ENCODE assay signal across 16 cellular contexts in genomic region chr12:94180558-94181296, GRCh38. TPM values are rescaled to one million over a fixed set of nuclear protein-coding genes. Genes with fewer than 3 reads are reported as not detected.
A peak's percentile ranks its signal among the peaks of the same experiment; 100 is the strongest.
DNase-seq lines count a peak whose midpoint lies in the region; ATAC-seq, FAIRE-seq and TF ChIP-seq lines count a peak whose summit lies in the region.
"Had no signal": no experiment of that assay in that cellular context is flagged by ENCODE, and none has a peak within 500 bp of the region (broad histone marks: within the 10 kb centered on the region; RNA-seq: fewer than 3 reads in every experiment).

No MANE protein-coding gene starts in this region.

- H3K36me3 ChIP-seq in bronchial epithelial cell (ENCODE audit: control insufficient read depth, insufficient read depth, low read length) (no peaks in the 10 kb centered on the region), upper lobe of right lung (no peaks in the 10 kb centered on the region), WERI-Rb-1 (no peaks in the 10 kb centered on the region)
- H3K36me3 ChIP-seq: ovary, Peyer's patch had no signal

- no peaks in the 10 kb centered on the region for H3K9me3 Mint-ChIP-seq in activated T-cell treated with anti-CD3 and anti-CD28 coated beads, Interleukin-2, amount 50 U/mL, for 24 hours

- H3K9me3 ChIP-seq in upper lobe of right lung (no peaks in the 10 kb centered on the region), WERI-Rb-1 (ENCODE audit: severe bottlenecking) (no peaks in the 10 kb centered on the region)
- H3K9me3 ChIP-seq: ovary had no signal

- H3K4me1 Mint-ChIP-seq in activated T-cell treated with anti-CD3 and anti-CD28 coated beads, Interleukin-2, amount 50 U/mL, for 24 hours (ENCODE audit: low read depth): peaks cover 15% of the 10 kb centered on the region

- no peak for FAIRE-seq in bronchial epithelial cell (lab: Jason Lieb, UNC)
- FAIRE-seq: TTC549, urothelium cell line had no signal

- intact Hi-C loops in Right ventricle myocardium inferior (cut with DNase I) (no loop called here), cardiac septum (cut with DNase I) (no loop called here), upper lobe of right lung (cut with DNase I) (no loop called here)

- H3K27me3 Mint-ChIP-seq in activated T-cell treated with anti-CD3 and anti-CD28 coated beads, Interleukin-2, amount 50 U/mL, for 24 hours: no peaks in the 10 kb centered on the region

- H3K4me3 ChIP-seq in bronchial epithelial cell (ENCODE audit: low read depth, low read length) (no peak overlapping the region), upper lobe of right lung (no peak overlapping the region), WERI-Rb-1 (ENCODE audit: low read depth, low read length) (no peak overlapping the region)
- H3K4me3 ChIP-seq: GM23338, ovary, Peyer's patch had no signal

- no peaks in the 10 kb centered on the region for H3K27me3 ChIP-seq in bronchial epithelial cell (ENCODE audit: control insufficient read depth, insufficient read depth, low read length)
- H3K27me3 ChIP-seq in upper lobe of right lung: no peaks in the 10 kb centered on the region
- H3K27me3 ChIP-seq in WERI-Rb-1 (ENCODE audit: insufficient read depth, low read depth, severe bottlenecking): no peaks in the 10 kb centered on the region
- H3K27me3 ChIP-seq: ovary, Peyer's patch had no signal

- H3K27ac ChIP-seq in upper lobe of right lung: no peak overlapping the region
- H3K27ac ChIP-seq in WERI-Rb-1: no peak overlapping the region
- H3K27ac ChIP-seq: ovary, Peyer's patch had no signal

- no peak overlapping the region for H3K27ac Mint-ChIP-seq in activated T-cell treated with anti-CD3 and anti-CD28 coated beads, Interleukin-2, amount 50 U/mL, for 24 hours
- H3K27ac Mint-ChIP-seq: GM23338 had no signal

- DNase-seq in Right ventricle myocardium inferior (ENCODE audit: missing footprints) (no peak), cardiac septum (ENCODE audit: low spot score) (no peak), NOMO-1 treated with dmso at 0.1 percent for 144 hours (lab: John Stamatoyannopoulos, UW; ENCODE audit: unreplicated experiment) (peak; percentile 62), bronchial epithelial cell (ENCODE audit: low read depth) (peak; percentile 72), upper lobe of right lung (no peak), WERI-Rb-1 (no peak)
- DNase-seq in activated T-cell treated with anti-CD3 and anti-CD28 coated beads, Interleukin-2, amount 50 U/mL, for 24 hours: no peak
- DNase-seq: activated T-cell treated with anti-CD3 and anti-CD28 coated beads for 4 hours, aorta, NCI-H2171, ovary, Peyer's patch had no signal

- H3K4me1 ChIP-seq in upper lobe of right lung: no peaks in the 10 kb centered on the region

- no peak overlapping the region for H3K4me3 Mint-ChIP-seq in activated T-cell treated with anti-CD3 and anti-CD28 coated beads, Interleukin-2, amount 50 U/mL, for 24 hours
- H3K4me3 Mint-ChIP-seq: GM23338 had no signal

- no peak for TF ChIP-seq CTCF in bronchial epithelial cell (IDR thresholded peaks at IDR 0.05; ENCODE audit: insufficient read depth, low read length, severe bottlenecking)
- TF ChIP-seq CTCF in upper lobe of right lung (IDR thresholded peaks at IDR 0.05): no peak
- no peak for TF ChIP-seq CTCF in WERI-Rb-1 (IDR thresholded peaks at IDR 0.05; ENCODE audit: low read depth, low read length)

- peak; percentile 52 for ATAC-seq in Right ventricle myocardium inferior
- peak; percentile 91 for ATAC-seq in upper lobe of right lung
- ATAC-seq in HG02938 (IDR thresholded peaks at IDR 0.05; ENCODE audit: unreplicated experiment): no peak
- ATAC-seq: GM23338 had no signal

- peaks cover 8% of the 10 kb centered on the region for H3K36me3 Mint-ChIP-seq in activated T-cell treated with anti-CD3 and anti-CD28 coated beads, Interleukin-2, amount 50 U/mL, for 24 hours (ENCODE audit: low read depth)

RNA-seq across cellular contexts. Expression of gene PLXNC1, which starts 32.4 kb away (rescaled TPM):
- 3.0 TPM for total RNA-seq in Right ventricle myocardium inferior
- 4.4 TPM for total RNA-seq in cardiac septum
- under 0.01 TPM in 2 replicates for total RNA-seq in bronchial epithelial cell
- total RNA-seq in upper lobe of right lung: 15.7 TPM

Comparison
In these comparisons a context has a peak if more than half of its experiments do, and no peak if none do; other contexts are left out.
1. DNase-seq: peak in NOMO-1 treated with dmso at 0.1 percent for 144 hours (single experiment) and bronchial epithelial cell (single experiment); none in Right ventricle myocardium inferior (single experiment), cardiac septum (single experiment), upper lobe of right lung (single experiment), activated T-cell treated with anti-CD3 and anti-CD28 coated beads, Interleukin-2, amount 50 U/mL, for 24 hours (single experiment) and WERI-Rb-1 (single experiment).